1 cellular context compared by ENCODE assay signal in genomic region chr10:72913287-72913686, GRCh38.
A peak's percentile ranks its signal among the peaks of the same experiment; 100 is the strongest.
TF ChIP-seq lines count a peak whose summit lies in the region.

No MANE protein-coding gene starts in this region.

TF ChIP-seq in HepG2, 621 proteins besides CTCF, POLR2A, EP300 and RAD21:
- peak; percentile 89 for TF ChIP-seq ATF7 (IDR thresholded peaks at IDR 0.05)
- no peak for TF ChIP-seq ATF7 (CRISPR knock-in tag; IDR thresholded peaks at IDR 0.05)
- no peak for TF ChIP-seq ZNF574 (CRISPR knock-in tag; IDR thresholded peaks at IDR 0.05)
- peak; percentile 69 for TF ChIP-seq CREB1 (IDR thresholded peaks at IDR 0.05)
- no peak for TF ChIP-seq CREB1 (CRISPR knock-in tag; IDR thresholded peaks at IDR 0.05)
- no peak for TF ChIP-seq ZNF282 (IDR thresholded peaks at IDR 0.05; ENCODE audit: partially characterized antibody)
- no peak for TF ChIP-seq STAT5B (CRISPR knock-in tag; IDR thresholded peaks at IDR 0.05)
- no peak for TF ChIP-seq USF2 (IDR thresholded peaks at IDR 0.05; ENCODE audit: low read depth, low read length)
- TF ChIP-seq USF2 (CRISPR knock-in tag; IDR thresholded peaks at IDR 0.05; ENCODE audit: borderline replicate concordance): no peak
- TF ChIP-seq ZSCAN31 (CRISPR knock-in tag; IDR thresholded peaks at IDR 0.05; ENCODE audit: low read depth): no peak
- no peak for TF ChIP-seq MAF1 (CRISPR knock-in tag; IDR thresholded peaks at IDR 0.05; ENCODE audit: borderline replicate concordance)
- TF ChIP-seq SAFB2 (CRISPR knock-in tag; IDR thresholded peaks at IDR 0.05; ENCODE audit: borderline replicate concordance, low read depth): no peak
- no peak for TF ChIP-seq ELK4 (CRISPR knock-in tag; IDR thresholded peaks at IDR 0.05; ENCODE audit: borderline replicate concordance)
- TF ChIP-seq ETV6 (CRISPR knock-in tag; conservative IDR thresholded peaks at IDR 0.05): no peak
- no peak for TF ChIP-seq SMC3 (IDR thresholded peaks at IDR 0.05; ENCODE audit: low read length)
- TF ChIP-seq ZNF460 (CRISPR knock-in tag; IDR thresholded peaks at IDR 0.05; ENCODE audit: borderline replicate concordance): no peak
- no peak for TF ChIP-seq DNMT1 (CRISPR knock-in tag; IDR thresholded peaks at IDR 0.05)
- no peak for TF ChIP-seq ZNF512 (CRISPR knock-in tag; IDR thresholded peaks at IDR 0.05)
- TF ChIP-seq IRF9 (CRISPR knock-in tag; IDR thresholded peaks at IDR 0.05; ENCODE audit: borderline replicate concordance): no peak
- no peak for TF ChIP-seq HIC2 (CRISPR knock-in tag; IDR thresholded peaks at IDR 0.05; ENCODE audit: low read depth)
- no peak for TF ChIP-seq SOX13 (IDR thresholded peaks at IDR 0.05)
- TF ChIP-seq SOX13 (CRISPR knock-in tag; conservative IDR thresholded peaks at IDR 0.05 in 1 of 2, IDR thresholded peaks at IDR 0.05 in 1 of 2): no peak
- no peak for TF ChIP-seq EZH2 (conservative IDR thresholded peaks at IDR 0.05; ENCODE audit: low read depth, low read length)
- no peak for TF ChIP-seq RXRA (CRISPR knock-in tag; IDR thresholded peaks at IDR 0.05)
- no peak for TF ChIP-seq JUNB (CRISPR knock-in tag; IDR thresholded peaks at IDR 0.05; ENCODE audit: borderline replicate concordance)
- no peak for TF ChIP-seq ZNF619 (CRISPR knock-in tag; IDR thresholded peaks at IDR 0.05)
- TF ChIP-seq MAX (IDR thresholded peaks at IDR 0.05): peak; percentile 17; the same call in 1 of the 2 replicates
- TF ChIP-seq IKZF1 (IDR thresholded peaks at IDR 0.05): no peak
- no peak for TF ChIP-seq ZNF710 (CRISPR knock-in tag; IDR thresholded peaks at IDR 0.05; ENCODE audit: borderline replicate concordance)
- TF ChIP-seq ZNF704 (CRISPR knock-in tag; IDR thresholded peaks at IDR 0.05; ENCODE audit: borderline replicate concordance): no peak
